12 cellular contexts compared by ENCODE assay signal in the genomic region with DNA sequence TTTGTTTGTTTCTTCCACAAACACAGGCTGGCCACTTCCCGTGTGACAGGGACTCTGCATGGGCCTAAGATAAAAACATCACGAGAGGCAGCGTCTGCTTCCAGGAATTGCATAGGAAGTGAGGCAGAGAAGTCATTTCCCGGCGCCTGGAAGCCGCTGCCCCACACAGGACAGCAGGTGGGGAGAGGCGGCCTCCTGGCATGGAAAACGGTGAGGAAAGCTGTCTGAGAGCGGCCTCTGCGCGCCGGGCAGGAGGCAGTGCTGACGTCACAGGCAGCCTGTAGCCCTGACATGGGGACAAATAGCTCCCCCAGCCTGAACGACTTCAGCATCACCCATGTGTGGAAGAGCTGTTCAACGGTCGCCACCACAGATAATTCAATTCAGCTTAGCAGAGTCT.
A peak's percentile ranks its signal among the peaks of the same experiment; 100 is the strongest.
DNase-seq lines count a peak whose midpoint lies in the region; ATAC-seq and TF ChIP-seq lines count a peak whose summit lies in the region.
"Had no signal": no experiment of that assay in that cellular context is flagged by ENCODE, and none has a peak within 500 bp of the region (broad histone marks: within the 10 kb centered on the region; RNA-seq: fewer than 3 reads in every experiment).

No MANE protein-coding gene starts in this region.

- H3K27me3 Mint-ChIP-seq in activated T-helper 2 cell treated with anti-CD3 and anti-CD28 coated beads, Interferon-gamma antibody, Interleukin-2, Interleukin-4, amounts not matched to agents 10 μg/mL and 5 μg/mL and 100 μg/mL, durations not matched to agents 14 hours and 24 hours and 36 hours (ENCODE audit: low read depth) = no peaks in the 10 kb centered on the region
- no peaks in the 10 kb centered on the region for H3K27me3 Mint-ChIP-seq in stimulated activated naive CD8-positive, alpha-beta T cell treated with anti-CD3 and anti-CD28 coated beads, Interleukin-15, amount 100 ng/mL, for 72 hours
- H3K27me3 Mint-ChIP-seq: activated CD4-positive, alpha-beta memory T cell treated with anti-CD3 and anti-CD28 coated beads, Interleukin-2, amount 10 ng/mL, durations not matched to agents 7 days and 5 days; CD4-positive, CD25-positive, alpha-beta regulatory T cell had no signal

- peak; percentile 15 to 52 for ATAC-seq in lower lobe of right lung
- ATAC-seq in aorta (ENCODE audit: low FRiP score) = peak; percentile 44
- ATAC-seq in stimulated activated naive CD8-positive, alpha-beta T cell treated with anti-CD3 and anti-CD28 coated beads, Interleukin-15, amount 100 ng/mL, for 72 hours = no peak

- 80 to 81% methylated on average over 16 of the region's 16 CpGs for WGBS in aorta, 2 donors

- H3K4me1 Mint-ChIP-seq in activated T-helper 2 cell treated with anti-CD3 and anti-CD28 coated beads, Interferon-gamma antibody, Interleukin-2, Interleukin-4, amounts not matched to agents 10 μg/mL and 5 μg/mL and 100 μg/mL, durations not matched to agents 14 hours and 24 hours and 36 hours (ENCODE audit: low read depth) = peaks cover 2% of the 10 kb centered on the region
- peaks cover 10% of the 10 kb centered on the region for H3K4me1 Mint-ChIP-seq in stimulated activated naive CD8-positive, alpha-beta T cell treated with anti-CD3 and anti-CD28 coated beads, Interleukin-15, amount 100 ng/mL, for 72 hours
- H3K4me1 Mint-ChIP-seq: activated CD4-positive, alpha-beta memory T cell treated with anti-CD3 and anti-CD28 coated beads, Interleukin-2, amount 10 ng/mL, durations not matched to agents 7 days and 5 days; CD4-positive, CD25-positive, alpha-beta regulatory T cell had no signal

- TF ChIP-seq CTCF in lower lobe of right lung (IDR thresholded peaks at IDR 0.05) = no peak

- H3K27ac Mint-ChIP-seq in activated T-helper 2 cell treated with anti-CD3 and anti-CD28 coated beads, Interferon-gamma antibody, Interleukin-2, Interleukin-4, amounts not matched to agents 10 μg/mL and 5 μg/mL and 100 μg/mL, durations not matched to agents 14 hours and 24 hours and 36 hours = no peak overlapping the region
- no peak overlapping the region for H3K27ac Mint-ChIP-seq in stimulated activated naive CD8-positive, alpha-beta T cell treated with anti-CD3 and anti-CD28 coated beads, Interleukin-15, amount 100 ng/mL, for 72 hours
- H3K27ac Mint-ChIP-seq: activated CD4-positive, alpha-beta memory T cell treated with anti-CD3 and anti-CD28 coated beads, Interleukin-2, amount 10 ng/mL, durations not matched to agents 7 days and 5 days; CD4-positive, CD25-positive, alpha-beta regulatory T cell had no signal

- intact Hi-C loops in lower lobe of right lung (cut with DNase I) (no loop called here), aorta (cut with DNase I) (no loop called here)
- intact Hi-C loops in activated T-helper 2 cell treated with anti-CD3 and anti-CD28 coated beads, Interferon-gamma antibody, Interleukin-2, Interleukin-4, amounts not matched to agents 10 μg/mL and 5 μg/mL and 100 μg/mL, durations not matched to agents 14 hours and 24 hours and 36 hours (cut with micrococcal nuclease) = no loop called here

- no peak overlapping the region for H3K4me3 Mint-ChIP-seq in activated T-helper 2 cell treated with anti-CD3 and anti-CD28 coated beads, Interferon-gamma antibody, Interleukin-2, Interleukin-4, amounts not matched to agents 10 μg/mL and 5 μg/mL and 100 μg/mL, durations not matched to agents 14 hours and 24 hours and 36 hours (ENCODE audit: low read depth)
- no peak overlapping the region for H3K4me3 Mint-ChIP-seq in stimulated activated naive CD8-positive, alpha-beta T cell treated with anti-CD3 and anti-CD28 coated beads, Interleukin-15, amount 100 ng/mL, for 72 hours
- H3K4me3 Mint-ChIP-seq: activated CD4-positive, alpha-beta memory T cell treated with anti-CD3 and anti-CD28 coated beads, Interleukin-2, amount 10 ng/mL, durations not matched to agents 7 days and 5 days; CD4-positive, CD25-positive, alpha-beta regulatory T cell had no signal

- H3K4me1 ChIP-seq in duodenal mucosa (ENCODE audit: control insufficient read depth in 1 of 2, insufficient read depth in 2 of 2, low read length in 2 of 2) (peaks cover 0 to 15% of the 10 kb centered on the region in 2 donors), lower lobe of right lung (peaks cover 41% of the 10 kb centered on the region), aorta (ENCODE audit: control insufficient read depth in 1 of 2, insufficient read depth in 2 of 2, low read length in 2 of 2) (no peaks in the 10 kb centered on the region)

- no peaks in the 10 kb centered on the region for H3K27me3 ChIP-seq in duodenal mucosa (ENCODE audit: control insufficient read depth in 1 of 2, insufficient read depth in 2 of 2, low read length in 2 of 2)
- H3K27me3 ChIP-seq in lower lobe of right lung (ENCODE audit: low read depth) = no peaks in the 10 kb centered on the region
- H3K27me3 ChIP-seq in aorta (ENCODE audit: control insufficient read depth in 1 of 2, insufficient read depth in 2 of 2, low read length in 1 of 2) = no peaks in the 10 kb centered on the region

- H3K9ac ChIP-seq in duodenal mucosa (ENCODE audit: low read depth in 1 of 2, low read length in 2 of 2) = no peak overlapping the region

- H3K9me3 ChIP-seq in duodenal mucosa (ENCODE audit: control insufficient read depth in 1 of 2, low read length in 2 of 2) = no peaks in the 10 kb centered on the region
- H3K9me3 ChIP-seq in lower lobe of right lung = no peaks in the 10 kb centered on the region
- no peaks in the 10 kb centered on the region for H3K9me3 ChIP-seq in aorta (ENCODE audit: control insufficient read depth, low read length)

- H3K9me3 Mint-ChIP-seq in activated T-helper 2 cell treated with anti-CD3 and anti-CD28 coated beads, Interferon-gamma antibody, Interleukin-2, Interleukin-4, amounts not matched to agents 10 μg/mL and 5 μg/mL and 100 μg/mL, durations not matched to agents 14 hours and 24 hours and 36 hours = no peaks in the 10 kb centered on the region
- no peaks in the 10 kb centered on the region for H3K9me3 Mint-ChIP-seq in stimulated activated naive CD8-positive, alpha-beta T cell treated with anti-CD3 and anti-CD28 coated beads, Interleukin-15, amount 100 ng/mL, for 72 hours
- H3K9me3 Mint-ChIP-seq: activated CD4-positive, alpha-beta memory T cell treated with anti-CD3 and anti-CD28 coated beads, Interleukin-2, amount 10 ng/mL, durations not matched to agents 7 days and 5 days; CD4-positive, CD25-positive, alpha-beta regulatory T cell had no signal

- H3K36me3 Mint-ChIP-seq in activated T-helper 2 cell treated with anti-CD3 and anti-CD28 coated beads, Interferon-gamma antibody, Interleukin-2, Interleukin-4, amounts not matched to agents 10 μg/mL and 5 μg/mL and 100 μg/mL, durations not matched to agents 14 hours and 24 hours and 36 hours (ENCODE audit: low read depth) = no peaks in the 10 kb centered on the region
- H3K36me3 Mint-ChIP-seq: CD4-positive, CD25-positive, alpha-beta regulatory T cell had no signal

- peak overlapping the region; percentile 17 for H3K27ac ChIP-seq in duodenal mucosa (ENCODE audit: low read depth, low read length)
- H3K27ac ChIP-seq in lower lobe of right lung = peak overlapping the region; percentile 67
- no peak overlapping the region for H3K27ac ChIP-seq in aorta (ENCODE audit: low read depth in 1 of 2, low read length in 2 of 2)

- peak; percentile 56 for DNase-seq in activated effector memory CD4-positive, alpha-beta T cell treated with anti-CD3 and anti-CD28 coated beads, Interleukin-2, amount 50 U/mL, for 16 hours
- no peak for DNase-seq in activated effector memory CD4-positive, alpha-beta T cell treated with Interleukin-2 at 50 U/mL for 16 hours
- no peak for DNase-seq in lower lobe of right lung
- DNase-seq in aorta = peak in 1 of 2 donors; percentile 40
- DNase-seq in activated T-helper 2 cell treated with anti-CD3 and anti-CD28 coated beads, Interferon-gamma antibody, Interleukin-2, Interleukin-4, amounts not matched to agents 10 μg/mL and 5 μg/mL and 100 μg/mL, durations not matched to agents 14 hours and 24 hours and 36 hours (ENCODE audit: low spot score) = no peak
- DNase-seq in stimulated activated naive CD8-positive, alpha-beta T cell treated with anti-CD3 and anti-CD28 coated beads, Interleukin-15, amount 100 ng/mL, for 72 hours = no peak
- no peak for DNase-seq in D341Med (ENCODE audit: low spot score)
- DNase-seq: activated CD4-positive, alpha-beta memory T cell treated with anti-CD3 and anti-CD28 coated beads, Interleukin-2, amount 10 ng/mL, durations not matched to agents 7 days and 5 days; anterior cingulate cortex; NCI-H1048 had no signal

- no peaks in the 10 kb centered on the region for H3K36me3 ChIP-seq in duodenal mucosa (ENCODE audit: control insufficient read depth in 1 of 2, insufficient read depth in 2 of 2, low read length in 2 of 2)
- no peaks in the 10 kb centered on the region for H3K36me3 ChIP-seq in lower lobe of right lung
- H3K36me3 ChIP-seq in aorta (ENCODE audit: control insufficient read depth in 1 of 2, insufficient read depth in 2 of 2, low read length in 1 of 2) = no peaks in the 10 kb centered on the region

- H3K4me3 ChIP-seq in duodenal mucosa (ENCODE audit: low read depth in 1 of 2, low read length in 2 of 2) = no peak overlapping the region
- no peak overlapping the region for H3K4me3 ChIP-seq in lower lobe of right lung
- no peak overlapping the region for H3K4me3 ChIP-seq in aorta (ENCODE audit: low read length in 2 of 2)

Comparison
In these comparisons a context has a peak if more than half of its experiments do, and no peak if none do; other contexts are left out.
1. H3K27ac ChIP-seq: peak in duodenal mucosa (single experiment) and lower lobe of right lung (single experiment); none in aorta (0 of 2).